16 cellular contexts compared by ENCODE assay signal in genomic region chr1:191889623-191890003, GRCh38.
A peak's percentile ranks its signal among the peaks of the same experiment; 100 is the strongest.
DNase-seq lines count a peak whose midpoint lies in the region; ATAC-seq, FAIRE-seq and TF ChIP-seq lines count a peak whose summit lies in the region.
"Had no signal": no experiment of that assay in that cellular context is flagged by ENCODE, and none has a peak within 500 bp of the region (broad histone marks: within the 10 kb centered on the region; RNA-seq: fewer than 3 reads in every experiment).

No MANE protein-coding gene starts in this region.

- H3K9me3 ChIP-seq in cardiac muscle cell (ENCODE audit: low read depth) (no peaks in the 10 kb centered on the region), heart right ventricle (peaks cover 0 to 7% (median 0%) of the 10 kb centered on the region in 11 donors), GM12878 (replicated peaks; ENCODE audit: control insufficient read depth, insufficient read depth, low read length) (no peaks in the 10 kb centered on the region)

- 70 to 85% methylated on average over 3 of the region's 3 CpGs for WGBS in heart right ventricle, 2 donors
- WGBS in GM12878 (ENCODE audit: insufficient coverage, insufficient replicate concordance, low lambda C conversion rate, missing lambda C conversion rate) = 0% methylated on average over 3 of the region's 3 CpGs

- H3K9ac ChIP-seq in GM12878 (ENCODE audit: control insufficient read depth, insufficient read depth, low read length) = no peak overlapping the region

- DNase-seq in cardiac muscle cell (ENCODE audit: low read depth in 1 of 2, low spot score in 1 of 2) = no peak
- DNase-seq in heart right ventricle = no peak
- DNase-seq in GM12878 (ENCODE audit: low read depth, low spot score) = no peak
- DNase-seq in LoVo (ENCODE audit: low spot score) = no peak
- DNase-seq in cerebellar cortex (ENCODE audit: low spot score) = no peak
- DNase-seq: AML-193; C1 segment of cervical spinal cord; CD8-positive, alpha-beta T cell; NCI-H1694; NCI-H2171; NCI-H524 treated with DMSO at 0.1 percent for 48 hours; Right ventricle myocardium superior had no signal

- SMC1A ChIA-PET in GM12878 (lab: Charles Lee; ENCODE audit: uncharacterized antibody, unreplicated experiment) = no interaction called here

- no peaks in the 10 kb centered on the region for H3K79me2 ChIP-seq in GM12878 (ENCODE audit: control insufficient read depth, insufficient read depth, low read length)

- no peak for FAIRE-seq in GM12878 (lab: Jason Lieb, UNC)

- TF ChIP-seq POLR2A in GM12878 (IDR thresholded peaks at IDR 0.05; ENCODE audit: low read depth, low read length) = no peak

- H3K36me3 ChIP-seq in cardiac muscle cell (no peaks in the 10 kb centered on the region), heart right ventricle (no peaks in the 10 kb centered on the region), GM12878 (ENCODE audit: control insufficient read depth in 2 of 2, insufficient read depth in 2 of 2, low read length in 1 of 2) (no peaks in the 10 kb centered on the region)

- H3K27ac ChIP-seq in cardiac muscle cell (peak overlapping the region; percentile 67), heart right ventricle (no peak overlapping the region), GM12878 (ENCODE audit: control insufficient read depth, insufficient read depth) (no peak overlapping the region)
- H3K27ac ChIP-seq: 22Rv1 had no signal

- H3K4me3 ChIP-seq in cardiac muscle cell = no peak overlapping the region
- no peak overlapping the region for H3K4me3 ChIP-seq in heart right ventricle
- H3K4me3 ChIP-seq in GM12878 = no peak overlapping the region

- TF ChIP-seq CTCF in cardiac muscle cell (IDR thresholded peaks at IDR 0.05; ENCODE audit: low read depth, low read length) (no peak), heart right ventricle (IDR thresholded peaks at IDR 0.05) (no peak), GM12878 (IDR thresholded peaks at IDR 0.05 in 2 of 3, conservative IDR thresholded peaks at IDR 0.05 in 1 of 3; ENCODE audit: control insufficient read depth in 2 of 3, extremely low read depth in 1 of 3, insufficient read depth in 1 of 3, low read depth in 3 of 3, low read length in 3 of 3) (no peak)

- RAD21 ChIA-PET in GM12878 (lab: Charles Lee; ENCODE audit: unreplicated experiment) = interaction anchor here (2.1 kb wide), 1 partner anchor 12 kb away, joined by 4 read pairs; no protein-coding TSS in a partner anchor

- in situ Hi-C loops in GM12878 (cut with MboI) = no loop called here

- no peak overlapping the region for H3K4me2 ChIP-seq in GM12878 (ENCODE audit: control insufficient read depth, insufficient read depth)

- POLR2A ChIA-PET in GM12878 (lab: Charles Lee) = no interaction called here

- H3K4me1 ChIP-seq in cardiac muscle cell (ENCODE audit: low read depth) = peaks cover 4% of the 10 kb centered on the region
- H3K4me1 ChIP-seq in heart right ventricle = no peaks in the 10 kb centered on the region
- no peaks in the 10 kb centered on the region for H3K4me1 ChIP-seq in GM12878 (ENCODE audit: control insufficient read depth, insufficient read depth, low read length)

- TF ChIP-seq RAD21 in GM12878 (IDR thresholded peaks at IDR 0.05; ENCODE audit: insufficient read depth, low read depth, low read length) = no peak

- H4K20me1 ChIP-seq in GM12878 (ENCODE audit: control insufficient read depth, insufficient read depth) = no peaks in the 10 kb centered on the region

- intact Hi-C loops in heart right ventricle (cut with DNase I) = no loop called here
- intact Hi-C loops in GM12878 (cut with micrococcal nuclease; ENCODE audit: unreplicated experiment) = loop anchor here (10.0 kb wide), 1 partner anchor 555 kb away; no protein-coding TSS in a partner anchor

- no peak for TF ChIP-seq EP300 in GM12878 (IDR thresholded peaks at IDR 0.05; ENCODE audit: borderline replicate concordance in 1 of 2, control insufficient read depth in 1 of 2, low read depth in 2 of 2, low read length in 2 of 2)

- CTCF ChIA-PET in GM12878 (lab: Yijun Ruan, JAX) = interaction anchor here (0.7 kb wide), 1 partner anchor 1432 kb away, joined by 3 read pairs; no protein-coding TSS in a partner anchor

- H2AFZ ChIP-seq in GM12878 (ENCODE audit: control insufficient read depth, low read depth, low read length) = no peak overlapping the region

- BruUV-seq in GM12878 (replicated peaks; lab: Mats Ljungman, UMichigan) = no TSS peak

- H3K27me3 ChIP-seq in cardiac muscle cell (no peaks in the 10 kb centered on the region), heart right ventricle (no peaks in the 10 kb centered on the region), GM12878 (replicated peaks in 1 of 2; ENCODE audit: control insufficient read depth in 2 of 2, insufficient read depth in 2 of 2, low read length in 1 of 2) (no peaks in the 10 kb centered on the region)

- ATAC-seq in heart right ventricle (no peak), HG03432 (IDR thresholded peaks at IDR 0.05; ENCODE audit: unreplicated experiment) (peak; percentile 39), GM12878 (peak; percentile 62), HG02642 (IDR thresholded peaks at IDR 0.05; ENCODE audit: poor library complexity, unreplicated experiment) (no peak), HG03039 (IDR thresholded peaks at IDR 0.05; ENCODE audit: unreplicated experiment) (no peak)
- ATAC-seq: CD8-positive, alpha-beta T cell had no signal

TF ChIP-seq in GM12878, 131 proteins besides CTCF, POLR2A, EP300 and RAD21:
- TF ChIP-seq TAF1 (IDR thresholded peaks at IDR 0.05; ENCODE audit: borderline replicate concordance, low read depth, low read length) = no peak
- no peak for TF ChIP-seq CREB1 (IDR thresholded peaks at IDR 0.05; ENCODE audit: low read depth)
- TF ChIP-seq EED (IDR thresholded peaks at IDR 0.05; ENCODE audit: low read depth) = no peak
- TF ChIP-seq CREM (IDR thresholded peaks at IDR 0.05; ENCODE audit: low read depth) = no peak
- no peak for TF ChIP-seq ETV6 (conservative IDR thresholded peaks at IDR 0.05 in 1 of 2, IDR thresholded peaks at IDR 0.05 in 1 of 2; ENCODE audit: borderline replicate concordance in 1 of 2, low read depth in 1 of 2)
- TF ChIP-seq E2F4 (IDR thresholded peaks at IDR 0.05; ENCODE audit: low read depth, low read length) = no peak
- no peak for TF ChIP-seq CHD2 (IDR thresholded peaks at IDR 0.05; ENCODE audit: borderline replicate concordance, low read depth, low read length)
- TF ChIP-seq CEBPB (IDR thresholded peaks at IDR 0.05; ENCODE audit: borderline replicate concordance in 1 of 2, low read depth in 2 of 2, low read length in 2 of 2) = no peak
- TF ChIP-seq STAT1 (conservative IDR thresholded peaks at IDR 0.05) = no peak
- TF ChIP-seq PBX3 (IDR thresholded peaks at IDR 0.05; ENCODE audit: insufficient replicate concordance, low read depth, low read length) = no peak
- no peak for TF ChIP-seq PAX8 (IDR thresholded peaks at IDR 0.05)
- no peak for TF ChIP-seq ASH2L (IDR thresholded peaks at IDR 0.05; ENCODE audit: borderline replicate concordance, low read depth)
- TF ChIP-seq BCL3 (IDR thresholded peaks at IDR 0.05; ENCODE audit: borderline replicate concordance, insufficient read depth, low read depth, low read length, poor library complexity, severe bottlenecking) = no peak
- no peak for TF ChIP-seq YBX1 (IDR thresholded peaks at IDR 0.05)
- TF ChIP-seq IRF3 (IDR thresholded peaks at IDR 0.05) = no peak
- no peak for TF ChIP-seq NRF1 (conservative IDR thresholded peaks at IDR 0.05; ENCODE audit: low read depth, low read length)
- TF ChIP-seq MYB (IDR thresholded peaks at IDR 0.05; ENCODE audit: borderline replicate concordance, low read depth, low read length) = no peak
- TF ChIP-seq NFYA (IDR thresholded peaks at IDR 0.05; ENCODE audit: borderline replicate concordance, low read depth, low read length) = no peak
- TF ChIP-seq ZSCAN29 (IDR thresholded peaks at IDR 0.05) = no peak

Comparison
In these comparisons a context has a peak if more than half of its experiments do, and no peak if none do; other contexts are left out.
1. ATAC-seq: peak in HG03432 (single experiment) and GM12878 (single experiment); none in heart right ventricle (0 of 8), HG02642 (single experiment) and HG03039 (single experiment).